In genomic region chr15:92012368-92012629, GRCh38 we compare ENCODE assay signal across 8 cellular contexts.
A peak's percentile ranks its signal among the peaks of the same experiment; 100 is the strongest.
DNase-seq lines count a peak whose midpoint lies in the region; ATAC-seq and TF ChIP-seq lines count a peak whose summit lies in the region.
"Had no signal": no experiment of that assay in that cellular context is flagged by ENCODE, and none has a peak within 500 bp of the region (broad histone marks: within the 10 kb centered on the region; RNA-seq: fewer than 3 reads in every experiment).

No MANE protein-coding gene starts in this region.

- POLR2A ChIA-PET in Panc1 (lab: Charles Lee), result no interaction called here

- intact Hi-C loops in Panc1 (cut with micrococcal nuclease; ENCODE audit: unreplicated experiment), result no loop called here

- H3K27me3 ChIP-seq in Panc1 (ENCODE audit: control insufficient read depth, insufficient read depth, low read length) (no peaks in the 10 kb centered on the region), endocrine pancreas (ENCODE audit: control insufficient read depth, insufficient read depth, low read length) (no peaks in the 10 kb centered on the region), skeletal muscle satellite cell (ENCODE audit: control insufficient read depth, insufficient read depth, low read length) (no peaks in the 10 kb centered on the region)

- H3K36me3 ChIP-seq in Panc1 (ENCODE audit: control insufficient read depth, insufficient read depth, low read length), result no peaks in the 10 kb centered on the region
- H3K36me3 ChIP-seq in endocrine pancreas (ENCODE audit: control insufficient read depth, insufficient read depth, low read length), result no peaks in the 10 kb centered on the region
- H3K36me3 ChIP-seq in skeletal muscle satellite cell (ENCODE audit: insufficient read depth, low read length), result no peaks in the 10 kb centered on the region
- H3K36me3 ChIP-seq: lower lobe of right lung had no signal

- DNase-seq in EH (ENCODE audit: low read depth) (peak; percentile 3), Panc1 (ENCODE audit: low read depth, low spot score) (no peak)
- DNase-seq: lower lobe of right lung had no signal

- ATAC-seq in Panc1 (peak; percentile 51), GM18511 (IDR thresholded peaks at IDR 0.05; ENCODE audit: unreplicated experiment) (no peak), GM21529 (IDR thresholded peaks at IDR 0.05; ENCODE audit: unreplicated experiment) (no peak), HG02588 (IDR thresholded peaks at IDR 0.05; ENCODE audit: unreplicated experiment) (no peak)

- H3K4me2 ChIP-seq in skeletal muscle satellite cell (ENCODE audit: low read length), result peak overlapping the region; percentile 48

- in situ Hi-C loops in Panc1 (cut with HindIII; ENCODE audit: low pct_unique_long_range_greater_than_20kb, low sequenced_read_pairs), result no loop called here

- H3K27ac ChIP-seq in Panc1 (ENCODE audit: low read length), result no peak overlapping the region
- H3K27ac ChIP-seq: lower lobe of right lung had no signal

- H3K4me1 ChIP-seq in Panc1 (ENCODE audit: control insufficient read depth, insufficient read depth, low read length), result no peaks in the 10 kb centered on the region
- no peaks in the 10 kb centered on the region for H3K4me1 ChIP-seq in endocrine pancreas (ENCODE audit: control insufficient read depth, insufficient read depth, low read length)
- H3K4me1 ChIP-seq in skeletal muscle satellite cell (ENCODE audit: control insufficient read depth, insufficient read depth, low read length), result peaks cover 8% of the 10 kb centered on the region

- H3K4me3 ChIP-seq in Panc1 (ENCODE audit: low read depth in 2 of 2, low read length in 2 of 2), result peak overlapping the region in 1 of 2 experiments; percentile 2; a peak in 1 of 4 replicates
- H3K4me3 ChIP-seq in endocrine pancreas (ENCODE audit: control insufficient read depth, insufficient read depth, low read length), result peak overlapping the region; percentile 46
- H3K4me3 ChIP-seq in skeletal muscle satellite cell (ENCODE audit: low read length), result no peak overlapping the region
- H3K4me3 ChIP-seq: lower lobe of right lung had no signal

- CTCF ChIA-PET in Panc1 (lab: Charles Lee), result no interaction called here

- BruUV-seq in Panc1 (replicated peaks; lab: Mats Ljungman, UMichigan), result no TSS peak

- no peak for TF ChIP-seq CTCF in Panc1 (IDR thresholded peaks at IDR 0.05)

- no peak overlapping the region for H3K9ac ChIP-seq in endocrine pancreas (ENCODE audit: control insufficient read depth, insufficient read depth, low read length)
- H3K9ac ChIP-seq in skeletal muscle satellite cell (ENCODE audit: low read depth, low read length), result no peak overlapping the region

- H3K9me3 ChIP-seq in Panc1 (ENCODE audit: control insufficient read depth, insufficient read depth, low read depth, low read length) (no peaks in the 10 kb centered on the region), endocrine pancreas (ENCODE audit: control insufficient read depth, low read length) (no peaks in the 10 kb centered on the region), skeletal muscle satellite cell (replicated peaks; ENCODE audit: low read length) (no peaks in the 10 kb centered on the region)
- H3K9me3 ChIP-seq: lower lobe of right lung had no signal
